ENCODE assay signal across 37 cellular contexts in the genomic region with DNA sequence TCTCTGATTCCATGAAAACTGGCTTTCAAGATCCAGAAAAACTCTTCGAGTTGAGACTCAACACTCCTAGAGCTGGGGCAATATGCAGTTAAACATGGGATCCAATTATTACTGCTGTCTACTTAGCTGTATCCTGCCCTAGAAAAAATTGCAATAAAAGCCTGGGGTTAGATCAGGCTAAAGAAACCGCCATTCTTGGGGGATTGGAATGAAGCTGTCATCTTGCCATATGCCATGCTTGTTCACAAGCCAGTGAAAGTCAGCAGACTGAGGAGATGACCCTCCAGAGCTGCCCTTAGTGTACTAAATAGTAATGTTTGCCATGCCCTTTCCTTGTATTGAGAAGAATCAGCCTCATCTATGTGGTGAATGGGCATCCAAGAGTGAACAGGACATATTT. TPM values are rescaled to one million over a fixed set of nuclear protein-coding genes. Genes with fewer than 3 reads are reported as not detected.
"Had no signal": no experiment of that assay in that cellular context is flagged by ENCODE, and none has a peak within 500 bp of the region (broad histone marks: within the 10 kb centered on the region; RNA-seq: fewer than 3 reads in every experiment).

No MANE protein-coding gene starts in this region.

- ATAC-seq: activated CD4-positive, alpha-beta T cell treated with anti-CD3 and anti-CD28 coated beads for 36 hours; activated CD4-positive, CD25-positive, alpha-beta regulatory T cell treated with anti-CD3 and anti-CD28 coated beads, Interleukin-2, amount 50 U/mL, for 24 hours; activated CD8-positive, alpha-beta memory T cell treated with anti-CD3 and anti-CD28 coated beads, Interleukin-2, amount 10 ng/mL, durations not matched to agents 7 days and 5 days; activated CD8-positive, alpha-beta T cell treated with anti-CD3 and anti-CD28 coated beads, Interleukin-2, amount 10 ng/mL, durations not matched to agents 7 days and 5 days; activated naive CD8-positive, alpha-beta T cell treated with anti-CD3 and anti-CD28 coated beads, Interleukin-2, amount 50 U/mL, for 24 hours; WTC11 had no signal

- H3K36me3 ChIP-seq: cardiac muscle cell had no signal

- H3K27me3 Mint-ChIP-seq: activated CD4-positive, alpha-beta memory T cell treated with anti-CD3 and anti-CD28 coated beads, Interleukin-2, amount 10 ng/mL, durations not matched to agents 7 days and 5 days; activated CD4-positive, alpha-beta T cell treated with anti-CD3 and anti-CD28 coated beads for 36 hours; activated CD4-positive, alpha-beta T cell treated with anti-CD3 and anti-CD28 coated beads, Interleukin-2, amount 10 ng/mL, durations not matched to agents 7 days and 5 days; activated CD8-positive, alpha-beta memory T cell treated with anti-CD3 and anti-CD28 coated beads, Interleukin-2, amount 10 ng/mL, durations not matched to agents 7 days and 5 days; activated naive CD4-positive, alpha-beta T cell treated with anti-CD3 and anti-CD28 coated beads, Interleukin-2, amount 10 ng/mL, durations not matched to agents 7 days and 5 days; activated naive CD4-positive, alpha-beta T cell treated with anti-CD3 and anti-CD28 coated beads, Interleukin-2, amount 50 U/mL, for 24 hours; activated naive CD8-positive, alpha-beta T cell; activated naive CD8-positive, alpha-beta T cell treated with anti-CD3 and anti-CD28 coated beads, Interleukin-2, amount 10 ng/mL, durations not matched to agents 7 days and 5 days; activated naive CD8-positive, alpha-beta T cell treated with anti-CD3 and anti-CD28 coated beads, Interleukin-2, amount 50 U/mL, for 24 hours; activated T-cell treated with anti-CD3 and anti-CD28 coated beads, Interleukin-2, amount 50 U/mL, for 24 hours; brain; central memory CD8-positive, alpha-beta T cell had no signal

- H3K36me3 Mint-ChIP-seq: activated CD8-positive, alpha-beta memory T cell treated with anti-CD3 and anti-CD28 coated beads, Interleukin-2, amount 10 ng/mL, durations not matched to agents 7 days and 5 days had no signal

- H3K27me3 ChIP-seq: ascending aorta, cardiac muscle cell had no signal

- H3K4me1 ChIP-seq: ascending aorta had no signal

- H3K27ac ChIP-seq: ascending aorta, cardiac muscle cell, VCaP had no signal

- H3K9me3 ChIP-seq: ascending aorta had no signal

- H3K9me3 Mint-ChIP-seq: activated CD4-positive, alpha-beta memory T cell treated with anti-CD3 and anti-CD28 coated beads, Interleukin-2, amount 10 ng/mL, durations not matched to agents 7 days and 5 days; activated CD4-positive, alpha-beta T cell treated with anti-CD3 and anti-CD28 coated beads, Interleukin-2, amount 10 ng/mL, durations not matched to agents 7 days and 5 days; activated naive CD4-positive, alpha-beta T cell treated with anti-CD3 and anti-CD28 coated beads, Interleukin-2, amount 10 ng/mL, durations not matched to agents 7 days and 5 days; activated naive CD4-positive, alpha-beta T cell treated with anti-CD3 and anti-CD28 coated beads, Interleukin-2, amount 50 U/mL, for 24 hours; activated naive CD8-positive, alpha-beta T cell treated with anti-CD3 and anti-CD28 coated beads, Interleukin-2, amount 10 ng/mL, durations not matched to agents 7 days and 5 days; activated naive CD8-positive, alpha-beta T cell treated with anti-CD3 and anti-CD28 coated beads, Interleukin-2, amount 50 U/mL, for 24 hours; activated T-cell treated with anti-CD3 and anti-CD28 coated beads, Interleukin-2, amount 50 U/mL, for 24 hours; activated T-helper 2 cell treated with anti-CD3 and anti-CD28 coated beads, Interferon-gamma antibody, Interleukin-2, Interleukin-4, amounts not matched to agents 10 μg/mL and 5 μg/mL and 100 μg/mL, durations not matched to agents 14 hours and 24 hours and 36 hours; brain; central memory CD8-positive, alpha-beta T cell; T-helper 1 cell treated with Interleukin-12 subunit alpha and Interleukin-12 subunit beta and Interleukin-4 antibody, amounts not matched to agents 30 μg/mL and 1 μg/mL, for 36 hours; T-helper 2 cell treated with Interferon-gamma antibody and Interleukin-4, amounts not matched to agents 5 μg/mL and 100 μg/mL, for 36 hours had no signal

- H3K4me1 Mint-ChIP-seq: activated CD4-positive, alpha-beta memory T cell treated with anti-CD3 and anti-CD28 coated beads, Interleukin-2, amount 10 ng/mL, durations not matched to agents 7 days and 5 days; activated CD4-positive, alpha-beta T cell treated with anti-CD3 and anti-CD28 coated beads for 36 hours; activated CD4-positive, alpha-beta T cell treated with anti-CD3 and anti-CD28 coated beads, Interleukin-2, amount 10 ng/mL, durations not matched to agents 7 days and 5 days; activated CD8-positive, alpha-beta memory T cell treated with anti-CD3 and anti-CD28 coated beads, Interleukin-2, amount 10 ng/mL, durations not matched to agents 7 days and 5 days; activated naive CD4-positive, alpha-beta T cell treated with anti-CD3 and anti-CD28 coated beads, Interleukin-2, amount 10 ng/mL, durations not matched to agents 7 days and 5 days; activated naive CD4-positive, alpha-beta T cell treated with anti-CD3 and anti-CD28 coated beads, Interleukin-2, amount 50 U/mL, for 24 hours; activated naive CD8-positive, alpha-beta T cell treated with anti-CD3 and anti-CD28 coated beads, Interleukin-2, amount 10 ng/mL, durations not matched to agents 7 days and 5 days; activated naive CD8-positive, alpha-beta T cell treated with anti-CD3 and anti-CD28 coated beads, Interleukin-2, amount 50 U/mL, for 24 hours had no signal

- H3K27ac Mint-ChIP-seq: activated CD4-positive, alpha-beta memory T cell treated with anti-CD3 and anti-CD28 coated beads, Interleukin-2, amount 10 ng/mL, durations not matched to agents 7 days and 5 days; activated CD4-positive, alpha-beta T cell treated with anti-CD3 and anti-CD28 coated beads for 36 hours; activated CD4-positive, alpha-beta T cell treated with anti-CD3 and anti-CD28 coated beads, Interleukin-2, amount 10 ng/mL, durations not matched to agents 7 days and 5 days; activated CD8-positive, alpha-beta memory T cell treated with anti-CD3 and anti-CD28 coated beads, Interleukin-2, amount 10 ng/mL, durations not matched to agents 7 days and 5 days; activated CD8-positive, alpha-beta T cell treated with anti-CD3 and anti-CD28 coated beads, Interleukin-2, amount 10 ng/mL, durations not matched to agents 7 days and 5 days; activated naive CD4-positive, alpha-beta T cell treated with anti-CD3 and anti-CD28 coated beads, Interleukin-2, amount 10 ng/mL, durations not matched to agents 7 days and 5 days; activated naive CD4-positive, alpha-beta T cell treated with anti-CD3 and anti-CD28 coated beads, Interleukin-2, amount 50 U/mL, for 24 hours; activated naive CD8-positive, alpha-beta T cell; activated naive CD8-positive, alpha-beta T cell treated with anti-CD3 and anti-CD28 coated beads, Interleukin-2, amount 10 ng/mL, durations not matched to agents 7 days and 5 days; activated naive CD8-positive, alpha-beta T cell treated with anti-CD3 and anti-CD28 coated beads, Interleukin-2, amount 50 U/mL, for 24 hours; activated T-cell treated with anti-CD3 and anti-CD28 coated beads, Interleukin-2, amount 50 U/mL, for 24 hours; activated T-helper 2 cell treated with anti-CD3 and anti-CD28 coated beads, Interferon-gamma antibody, Interleukin-2, Interleukin-4, amounts not matched to agents 10 μg/mL and 5 μg/mL and 100 μg/mL, durations not matched to agents 14 hours and 24 hours and 36 hours; brain; T-helper 1 cell treated with Interleukin-12 subunit alpha and Interleukin-12 subunit beta and Interleukin-4 antibody, amounts not matched to agents 30 μg/mL and 1 μg/mL, for 36 hours; T-helper 2 cell treated with Interferon-gamma antibody and Interleukin-4, amounts not matched to agents 5 μg/mL and 100 μg/mL, for 36 hours; WTC11 had no signal

- DNase-seq: activated CD4-positive, alpha-beta memory T cell treated with anti-CD3 and anti-CD28 coated beads, Interleukin-2, amount 10 ng/mL, durations not matched to agents 7 days and 5 days; activated CD4-positive, alpha-beta T cell treated with anti-CD3 and anti-CD28 coated beads for 1 hour; activated CD4-positive, alpha-beta T cell treated with anti-CD3 and anti-CD28 coated beads for 36 hours; activated CD4-positive, alpha-beta T cell treated with anti-CD3 and anti-CD28 coated beads, Interleukin-2, amount 10 ng/mL, durations not matched to agents 7 days and 5 days; activated CD4-positive, alpha-beta T cell treated with anti-CD3 and anti-CD28 coated beads, Interleukin-2, amount 50 U/mL, for 48 hours; activated CD4-positive, CD25-positive, alpha-beta regulatory T cell; activated CD8-positive, alpha-beta memory T cell treated with anti-CD3 and anti-CD28 coated beads for 24 hours; activated CD8-positive, alpha-beta memory T cell treated with anti-CD3 and anti-CD28 coated beads, Interleukin-2, amount 10 ng/mL, durations not matched to agents 7 days and 5 days; activated CD8-positive, alpha-beta memory T cell treated with anti-CD3 and anti-CD28 coated beads, Interleukin-2, amount 50 U/mL, for 48 hours; activated CD8-positive, alpha-beta T cell treated with anti-CD3 and anti-CD28 coated beads, Interleukin-2, amount 10 ng/mL, durations not matched to agents 7 days and 5 days; activated effector memory CD4-positive, alpha-beta T cell treated with Interleukin-2 at 50 U/mL for 16 hours; activated gamma-delta T cell; activated naive CD4-positive, alpha-beta T cell treated with anti-CD3 and anti-CD28 coated beads, Interleukin-2, amount 10 ng/mL, durations not matched to agents 7 days and 5 days; activated naive CD4-positive, alpha-beta T cell treated with Interleukin-2 at 50 U/mL for 16 hours; activated naive CD8-positive, alpha-beta T cell treated with anti-CD3 and anti-CD28 coated beads, Interleukin-2, amount 10 ng/mL, durations not matched to agents 7 days and 5 days; activated naive CD8-positive, alpha-beta T cell treated with anti-CD3 and anti-CD28 coated beads, Interleukin-2, amount 50 U/mL, for 24 hours; activated T-cell treated with anti-CD3 and anti-CD28 coated beads, Interleukin-2, amount 50 U/mL, for 24 hours; activated T-cell treated with anti-CD3 and anti-CD28 coated beads, Interleukin-2, amount 50 U/mL, for 48 hours; amygdala; anterior cingulate cortex; caudate nucleus; cerebellar nuclear complex; T-helper 1 cell; T-helper 2 cell; T-helper 9 cell had no signal

- H3K4me3 Mint-ChIP-seq: activated CD4-positive, alpha-beta memory T cell treated with anti-CD3 and anti-CD28 coated beads, Interleukin-2, amount 10 ng/mL, durations not matched to agents 7 days and 5 days; activated CD4-positive, alpha-beta T cell treated with anti-CD3 and anti-CD28 coated beads for 36 hours; activated CD4-positive, alpha-beta T cell treated with anti-CD3 and anti-CD28 coated beads, Interleukin-2, amount 10 ng/mL, durations not matched to agents 7 days and 5 days; activated CD8-positive, alpha-beta memory T cell treated with anti-CD3 and anti-CD28 coated beads, Interleukin-2, amount 10 ng/mL, durations not matched to agents 7 days and 5 days; activated CD8-positive, alpha-beta T cell treated with anti-CD3 and anti-CD28 coated beads, Interleukin-2, amount 10 ng/mL, durations not matched to agents 7 days and 5 days; activated naive CD4-positive, alpha-beta T cell treated with anti-CD3 and anti-CD28 coated beads, Interleukin-2, amount 10 ng/mL, durations not matched to agents 7 days and 5 days; activated naive CD4-positive, alpha-beta T cell treated with anti-CD3 and anti-CD28 coated beads, Interleukin-2, amount 50 U/mL, for 24 hours; activated naive CD8-positive, alpha-beta T cell; activated naive CD8-positive, alpha-beta T cell treated with anti-CD3 and anti-CD28 coated beads, Interleukin-2, amount 10 ng/mL, durations not matched to agents 7 days and 5 days; activated naive CD8-positive, alpha-beta T cell treated with anti-CD3 and anti-CD28 coated beads, Interleukin-2, amount 50 U/mL, for 24 hours; activated T-cell treated with anti-CD3 and anti-CD28 coated beads, Interleukin-2, amount 50 U/mL, for 24 hours; brain; central memory CD8-positive, alpha-beta T cell; T-helper 1 cell treated with Interleukin-12 subunit alpha and Interleukin-12 subunit beta and Interleukin-4 antibody, amounts not matched to agents 30 μg/mL and 1 μg/mL, for 36 hours; T-helper 2 cell treated with Interferon-gamma antibody and Interleukin-4, amounts not matched to agents 5 μg/mL and 100 μg/mL, for 36 hours; WTC11 had no signal

- H3K4me3 ChIP-seq: ascending aorta, cardiac muscle cell had no signal

RNA-seq across cellular contexts. Expression of gene CYP26B1, which starts 30.9 kb away (rescaled TPM):
- total RNA-seq: activated CD4-positive, alpha-beta memory T cell treated with anti-CD3 and anti-CD28 coated beads, Interleukin-2, amount 10 ng/mL, durations not matched to agents 7 days and 5 days; activated CD4-positive, alpha-beta T cell treated with anti-CD3 and anti-CD28 coated beads for 36 hours; activated CD4-positive, alpha-beta T cell treated with anti-CD3 and anti-CD28 coated beads, Interleukin-2, amount 10 ng/mL, durations not matched to agents 7 days and 5 days; activated CD8-positive, alpha-beta memory T cell treated with anti-CD3 and anti-CD28 coated beads, Interleukin-2, amount 10 ng/mL, durations not matched to agents 7 days and 5 days; activated CD8-positive, alpha-beta T cell treated with anti-CD3 and anti-CD28 coated beads, Interleukin-2, amount 10 ng/mL, durations not matched to agents 7 days and 5 days; activated naive CD8-positive, alpha-beta T cell treated with anti-CD3 and anti-CD28 coated beads, Interleukin-2, amount 10 ng/mL, durations not matched to agents 7 days and 5 days; activated T-helper 2 cell treated with anti-CD3 and anti-CD28 coated beads, Interferon-gamma antibody, Interleukin-2, Interleukin-4, amounts not matched to agents 10 μg/mL and 5 μg/mL and 100 μg/mL, durations not matched to agents 14 hours and 24 hours and 36 hours had no signal
